8 cellular contexts compared by ENCODE assay signal in the genomic region with DNA sequence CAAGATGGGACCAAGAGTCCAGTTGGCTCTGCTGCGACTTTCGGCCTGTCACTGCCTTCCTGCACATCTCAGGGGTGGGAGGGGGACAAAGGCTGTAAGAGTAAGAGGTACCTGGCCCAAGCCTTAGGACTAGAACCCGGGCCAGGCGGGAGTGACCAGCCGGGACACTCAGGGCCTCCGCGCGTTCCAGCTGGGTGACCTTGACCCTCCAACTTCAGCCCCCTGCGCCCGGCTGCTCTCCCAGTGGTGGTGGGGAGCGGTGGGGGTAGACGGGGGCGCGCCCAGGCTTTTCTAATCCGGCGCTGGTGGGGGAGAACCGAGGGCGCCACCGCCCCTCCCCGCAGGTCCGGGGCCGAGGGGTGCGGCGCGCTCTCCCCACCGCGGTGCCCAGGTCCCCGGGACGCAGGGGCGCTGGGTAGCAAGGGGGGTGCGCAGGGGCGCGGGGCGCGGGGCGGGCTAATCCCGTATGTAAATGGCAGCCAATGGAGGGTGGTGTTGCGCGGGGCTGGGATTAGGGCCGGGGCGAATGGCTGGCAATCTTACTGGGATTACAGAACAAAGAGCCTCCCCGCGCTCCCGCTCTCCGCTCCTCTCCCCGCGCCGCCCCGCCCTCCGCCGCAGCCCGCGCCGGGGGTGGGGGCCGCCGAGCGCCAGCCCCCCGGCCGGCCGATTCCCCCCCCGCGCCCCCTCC. TPM values are rescaled to one million over a fixed set of nuclear protein-coding genes. Genes with fewer than 3 reads are reported as not detected.
DNase-seq lines count a peak whose midpoint lies in the region; ATAC-seq, FAIRE-seq and TF ChIP-seq lines count a peak whose summit lies in the region.

A gene with protein sequence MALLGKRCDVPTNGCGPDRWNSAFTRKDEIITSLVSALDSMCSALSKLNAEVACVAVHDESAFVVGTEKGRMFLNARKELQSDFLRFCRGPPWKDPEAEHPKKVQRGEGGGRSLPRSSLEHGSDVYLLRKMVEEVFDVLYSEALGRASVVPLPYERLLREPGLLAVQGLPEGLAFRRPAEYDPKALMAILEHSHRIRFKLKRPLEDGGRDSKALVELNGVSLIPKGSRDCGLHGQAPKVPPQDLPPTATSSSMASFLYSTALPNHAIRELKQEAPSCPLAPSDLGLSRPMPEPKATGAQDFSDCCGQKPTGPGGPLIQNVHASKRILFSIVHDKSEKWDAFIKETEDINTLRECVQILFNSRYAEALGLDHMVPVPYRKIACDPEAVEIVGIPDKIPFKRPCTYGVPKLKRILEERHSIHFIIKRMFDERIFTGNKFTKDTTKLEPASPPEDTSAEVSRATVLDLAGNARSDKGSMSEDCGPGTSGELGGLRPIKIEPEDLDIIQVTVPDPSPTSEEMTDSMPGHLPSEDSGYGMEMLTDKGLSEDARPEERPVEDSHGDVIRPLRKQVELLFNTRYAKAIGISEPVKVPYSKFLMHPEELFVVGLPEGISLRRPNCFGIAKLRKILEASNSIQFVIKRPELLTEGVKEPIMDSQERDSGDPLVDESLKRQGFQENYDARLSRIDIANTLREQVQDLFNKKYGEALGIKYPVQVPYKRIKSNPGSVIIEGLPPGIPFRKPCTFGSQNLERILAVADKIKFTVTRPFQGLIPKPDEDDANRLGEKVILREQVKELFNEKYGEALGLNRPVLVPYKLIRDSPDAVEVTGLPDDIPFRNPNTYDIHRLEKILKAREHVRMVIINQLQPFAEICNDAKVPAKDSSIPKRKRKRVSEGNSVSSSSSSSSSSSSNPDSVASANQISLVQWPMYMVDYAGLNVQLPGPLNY (plus strand): TSS at position 586 of the 691 bp plus-strand sequence. CDS start 54,175 bp downstream, outside the sequence.

- H3K4me1 ChIP-seq in kidney (ENCODE audit: control insufficient read depth in 1 of 2, insufficient read depth in 1 of 2, low read depth in 1 of 2, low read length in 2 of 2): peaks cover 0 to 9% of the 10 kb centered on the region in 2 donors
- peaks cover 6 to 32% (median 22%) of the 10 kb centered on the region in 6 donors for H3K4me1 ChIP-seq in spleen

- H3K9me3 ChIP-seq in kidney (ENCODE audit: control insufficient read depth in 1 of 2, low read length in 2 of 2) (no peaks in the 10 kb centered on the region), spleen (no peaks in the 10 kb centered on the region)

- POLR2A ChIA-PET in AG04449 (lab: Yijun Ruan, JAX): no interaction called here

- H3K27me3 ChIP-seq in spleen (replicated peaks in 1 of 7): peaks cover 0 to 32% (median 16%) of the 10 kb centered on the region in 7 donors

- H3K4me3 ChIP-seq in AG04449 (ENCODE audit: low read depth, low read length) (peak within 1 kb of the TSS; percentile 64), kidney (ENCODE audit: low read length in 2 of 2) (peak within 1 kb of the TSS; percentile 49 to 64), spleen (peak within 1 kb of the TSS; percentile 46 to 84 (median 56))

- peak within 1 kb of the TSS; percentile 52 to 85 for H3K9ac ChIP-seq in kidney (ENCODE audit: low read length in 2 of 2)

- TF ChIP-seq POLR2A in spleen (IDR thresholded peaks at IDR 0.05): no peak

- no peak for FAIRE-seq in kidney (lab: Jason Lieb, UNC)

- H3K27ac ChIP-seq in cingulate gyrus (ENCODE audit: low read depth, low read length) (peak within 1 kb of the TSS; percentile 72), kidney (ENCODE audit: low read depth in 2 of 2, low read length in 2 of 2) (peak within 1 kb of the TSS; percentile 92 to 93), spleen (peak within 1 kb of the TSS in 7 of 8 donors; percentile 27 to 75 (median 43))

- TF ChIP-seq CTCF in AG04449 (IDR thresholded peaks at IDR 0.05; ENCODE audit: insufficient read depth, low read length, missing control alignments) (no peak), kidney (IDR thresholded peaks at IDR 0.05; ENCODE audit: borderline replicate concordance, extremely low read depth, insufficient read depth) (no peak), spleen (IDR thresholded peaks at IDR 0.05 in 8 of 11, conservative IDR thresholded peaks at IDR 0.05 in 3 of 11) (no peak)

- DNase-seq in AG04449 (ENCODE audit: low read depth, low spot score) (peak; percentile 9), NCI-H2227 treated with DMSO at 0.1 percent for 48 hours (lab: John Stamatoyannopoulos, UW) (peak; percentile 76), kidney (peak; percentile 91), spleen (no peak)
- peak; percentile 18 to 38 for DNase-seq in activated CD4-positive, alpha-beta T cell treated with anti-CD3 and anti-CD28 coated beads for 24 hours (ENCODE audit: low read depth in 2 of 2)

- no peaks in the 10 kb centered on the region for H3K36me3 ChIP-seq in kidney (ENCODE audit: control insufficient read depth in 1 of 2, insufficient read depth in 2 of 2, low read length in 2 of 2)
- no peaks in the 10 kb centered on the region for H3K36me3 ChIP-seq in spleen

- CTCF ChIA-PET in AG04449 (lab: Yijun Ruan, JAX): interaction anchor here (1.5 kb wide), 1 partner anchor 112 kb away, joined by 4 read pairs; no protein-coding TSS in a partner anchor

- ATAC-seq in GM21737 (IDR thresholded peaks at IDR 0.05; ENCODE audit: unreplicated experiment) (peak; percentile 44), HG02759 (IDR thresholded peaks at IDR 0.05; ENCODE audit: unreplicated experiment) (no peak)

- intact Hi-C loops in kidney (cut with DNase I): no loop called here
- intact Hi-C loops in spleen (cut with DNase I; ENCODE audit: low total_unique reads): loop anchor here (10.0 kb wide), 1 partner anchor 111 kb away; no protein-coding TSS in a partner anchor

- 1 to 3% (median 1%) methylated on average over 12 to 62 of the region's 62 CpGs for WGBS in spleen, 5 donors

RNA-seq across cellular contexts. Expression of the gene that starts here (rescaled TPM):
- total RNA-seq in kidney: 35.8 TPM
- polyA plus RNA-seq in kidney (ENCODE audit: insufficient read depth, low read depth, low replicate concordance): 28.2 TPM
- total RNA-seq in spleen: 1 to 10 TPM; 2.9 to 6.6 (median 4.6) TPM
- 1 to 10 TPM; 2.4 to 3.1 (median 2.6) TPM for polyA plus RNA-seq in spleen
